Comparison of ENCODE assay signal across 1 cellular context in genomic region chr12:114395755-114396152, GRCh38.
TF ChIP-seq lines count a peak whose summit lies in the region.

No MANE protein-coding gene starts in this region.

TF ChIP-seq in WTC11, 78 proteins besides CTCF, POLR2A, EP300 and RAD21 (continued from another document):
- TF ChIP-seq, protein P1, sequence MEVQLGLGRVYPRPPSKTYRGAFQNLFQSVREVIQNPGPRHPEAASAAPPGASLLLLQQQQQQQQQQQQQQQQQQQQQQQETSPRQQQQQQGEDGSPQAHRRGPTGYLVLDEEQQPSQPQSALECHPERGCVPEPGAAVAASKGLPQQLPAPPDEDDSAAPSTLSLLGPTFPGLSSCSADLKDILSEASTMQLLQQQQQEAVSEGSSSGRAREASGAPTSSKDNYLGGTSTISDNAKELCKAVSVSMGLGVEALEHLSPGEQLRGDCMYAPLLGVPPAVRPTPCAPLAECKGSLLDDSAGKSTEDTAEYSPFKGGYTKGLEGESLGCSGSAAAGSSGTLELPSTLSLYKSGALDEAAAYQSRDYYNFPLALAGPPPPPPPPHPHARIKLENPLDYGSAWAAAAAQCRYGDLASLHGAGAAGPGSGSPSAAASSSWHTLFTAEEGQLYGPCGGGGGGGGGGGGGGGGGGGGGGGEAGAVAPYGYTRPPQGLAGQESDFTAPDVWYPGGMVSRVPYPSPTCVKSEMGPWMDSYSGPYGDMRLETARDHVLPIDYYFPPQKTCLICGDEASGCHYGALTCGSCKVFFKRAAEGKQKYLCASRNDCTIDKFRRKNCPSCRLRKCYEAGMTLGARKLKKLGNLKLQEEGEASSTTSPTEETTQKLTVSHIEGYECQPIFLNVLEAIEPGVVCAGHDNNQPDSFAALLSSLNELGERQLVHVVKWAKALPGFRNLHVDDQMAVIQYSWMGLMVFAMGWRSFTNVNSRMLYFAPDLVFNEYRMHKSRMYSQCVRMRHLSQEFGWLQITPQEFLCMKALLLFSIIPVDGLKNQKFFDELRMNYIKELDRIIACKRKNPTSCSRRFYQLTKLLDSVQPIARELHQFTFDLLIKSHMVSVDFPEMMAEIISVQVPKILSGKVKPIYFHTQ (CRISPR knock-in tag; IDR thresholded peaks at IDR 0.05), result no peak
- TF ChIP-seq NR2C2 (CRISPR knock-in tag; IDR thresholded peaks at IDR 0.05), result no peak
- TF ChIP-seq ZNF232 (CRISPR knock-in tag; IDR thresholded peaks at IDR 0.05), result no peak
- no peak for TF ChIP-seq IRF2 (CRISPR knock-in tag; IDR thresholded peaks at IDR 0.05; ENCODE audit: borderline replicate concordance, low read depth)
- TF ChIP-seq ELF4 (CRISPR knock-in tag; IDR thresholded peaks at IDR 0.05; ENCODE audit: low read depth), result no peak
- no peak for TF ChIP-seq RELA (CRISPR knock-in tag; IDR thresholded peaks at IDR 0.05; ENCODE audit: borderline replicate concordance)
- no peak for TF ChIP-seq GABPB1 (CRISPR knock-in tag; IDR thresholded peaks at IDR 0.05)
- TF ChIP-seq SP1 (CRISPR knock-in tag; conservative IDR thresholded peaks at IDR 0.05), result no peak
- TF ChIP-seq ZSCAN18 (CRISPR knock-in tag; IDR thresholded peaks at IDR 0.05), result no peak
- no peak for TF ChIP-seq TP53 (CRISPR knock-in tag; IDR thresholded peaks at IDR 0.05)
- TF ChIP-seq MLX (CRISPR knock-in tag; IDR thresholded peaks at IDR 0.05), result no peak
